ENCODE assay signal across 11 cellular contexts in genomic region chr6:31499648-31500047, GRCh38. TPM values are rescaled to one million over a fixed set of nuclear protein-coding genes. Genes with fewer than 3 reads are reported as not detected.
DNase-seq lines count a peak whose midpoint lies in the region; ATAC-seq and TF ChIP-seq lines count a peak whose summit lies in the region.
"Not testable (repeated sequence)": the region's sequence is repeated elsewhere in the genome, so short reads cannot be mapped to it uniquely, and the experiment has no call there.
"Had no signal": no experiment of that assay in that cellular context is flagged by ENCODE, and none has a peak within 500 bp of the region (broad histone marks: within the 10 kb centered on the region; RNA-seq: fewer than 3 reads in every experiment).

No MANE protein-coding gene starts in this region.

- not testable (repeated sequence) for H3K9me2 ChIP-seq in HCT116 (ENCODE audit: insufficient read depth); PC-3 (replicated peaks; ENCODE audit: low read length)

- H3K27ac Mint-ChIP-seq in CD8-positive, alpha-beta T cell: peak overlapping the region; percentile 71
- H3K27ac Mint-ChIP-seq in activated CD4-positive, alpha-beta T cell treated with anti-CD3 and anti-CD28 coated beads, Interleukin-2, amount 10 ng/mL, durations not matched to agents 7 days and 5 days; activated naive CD4-positive, alpha-beta T cell treated with anti-CD3 and anti-CD28 coated beads, Interleukin-2, amount 10 ng/mL, durations not matched to agents 7 days and 5 days: not testable (repeated sequence)
- H3K27ac Mint-ChIP-seq in naive thymus-derived CD4-positive, alpha-beta T cell: peak overlapping the region in 2 of 9 donors; percentile 55 to 89

- TF ChIP-seq RAD21 in HCT116 (IDR thresholded peaks at IDR 0.05; ENCODE audit: low read depth): not testable (repeated sequence)

- H3K27ac ChIP-seq in CD8-positive, alpha-beta T cell (ENCODE audit: low read depth, low read length); HCT116 (ENCODE audit: low read depth, low read length); PC-3 (ENCODE audit: low read length); naive thymus-derived CD4-positive, alpha-beta T cell (ENCODE audit: low read depth, low read length): not testable (repeated sequence)

- POLR2A ChIA-PET in CD8-positive, alpha-beta T cell (lab: Charles Lee): interaction anchor here (6.0 kb wide), 1 partner anchor 42 kb away, joined by 41 read pairs; the partner anchor contains the start of gene DDX39B
- POLR2A ChIA-PET in HCT116 (lab: Charles Lee): interaction anchor here (2.2 kb wide), 1 partner anchor 42 kb away, joined by 8 read pairs; the partner anchor contains the start of gene DDX39B
- POLR2A ChIA-PET in PC-3 (lab: Charles Lee; ENCODE audit: unreplicated experiment); activated CD4-positive, alpha-beta T cell treated with anti-CD3 and anti-CD28 coated beads, Interleukin-2, amount 10 ng/mL, durations not matched to agents 7 days and 5 days (lab: Charles Lee): not testable (repeated sequence)
- POLR2A ChIA-PET in naive thymus-derived CD4-positive, alpha-beta T cell (lab: Charles Lee): interaction anchor here (7.8 kb wide), 1 partner anchor 41 kb away, joined by 77 read pairs; the partner anchor contains the start of gene DDX39B

- not testable (repeated sequence) for TF ChIP-seq POLR2A in HCT116 (IDR thresholded peaks at IDR 0.05; ENCODE audit: borderline replicate concordance, extremely low read depth, insufficient read depth, insufficient read length)

- not testable (repeated sequence) for H3K36me3 ChIP-seq in CD8-positive, alpha-beta T cell (ENCODE audit: insufficient read depth, low read length); HCT116 (ENCODE audit: control insufficient read depth in 1 of 2, insufficient read depth in 2 of 2, low read length in 2 of 2); PC-3 (ENCODE audit: low read depth, low read length); naive thymus-derived CD4-positive, alpha-beta T cell (ENCODE audit: control insufficient read depth in 2 of 3, insufficient read depth in 3 of 3, low read length in 3 of 3)

- not testable (repeated sequence) for H3K9ac ChIP-seq in HCT116 (ENCODE audit: low read length); PC-3 (ENCODE audit: low read length)

- RAD21 ChIA-PET in HCT116 (lab: Charles Lee; ENCODE audit: low non-redundant PET in 1 of 2, low total read pairs in 2 of 2, uncharacterized antibody in 2 of 2, unreplicated experiment in 2 of 2): not testable (repeated sequence)

- DNase-seq in CD8-positive, alpha-beta T cell; HCT116 (ENCODE audit: low read depth, low spot score); PC-3; activated CD4-positive, alpha-beta T cell treated with anti-CD3 and anti-CD28 coated beads, Interleukin-2, amount 10 ng/mL, durations not matched to agents 7 days and 5 days; activated naive CD4-positive, alpha-beta T cell treated with anti-CD3 and anti-CD28 coated beads, Interleukin-2, amount 10 ng/mL, durations not matched to agents 7 days and 5 days; naive thymus-derived CD4-positive, alpha-beta T cell: not testable (repeated sequence)
- peak; percentile 38 for DNase-seq in fibroblast of villous mesenchyme (ENCODE audit: low read depth)

- TF ChIP-seq CTCF in CD8-positive, alpha-beta T cell (IDR thresholded peaks at IDR 0.05); HCT116 (IDR thresholded peaks at IDR 0.05 in 2 of 3, conservative IDR thresholded peaks at IDR 0.05 in 1 of 3; ENCODE audit: borderline replicate concordance in 1 of 3, insufficient read depth in 1 of 3, low read depth in 2 of 3, low read length in 2 of 3); PC-3 (conservative IDR thresholded peaks at IDR 0.05; ENCODE audit: low read depth, low read length); fibroblast of villous mesenchyme (IDR thresholded peaks at IDR 0.05; ENCODE audit: insufficient read depth, low read depth, low read length): not testable (repeated sequence)

- H3K36me3 Mint-ChIP-seq in CD8-positive, alpha-beta T cell: not testable (repeated sequence)
- H3K36me3 Mint-ChIP-seq in activated CD4-positive, alpha-beta T cell treated with anti-CD3 and anti-CD28 coated beads, Interleukin-2, amount 10 ng/mL, durations not matched to agents 7 days and 5 days (ENCODE audit: low read depth): peaks cover 27% of the 10 kb centered on the region
- peaks cover 38% of the 10 kb centered on the region for H3K36me3 Mint-ChIP-seq in activated naive CD4-positive, alpha-beta T cell treated with anti-CD3 and anti-CD28 coated beads, Interleukin-2, amount 10 ng/mL, durations not matched to agents 7 days and 5 days
- peaks cover 0 to 15% (median 0%) of the 10 kb centered on the region in 5 donors for H3K36me3 Mint-ChIP-seq in naive thymus-derived CD4-positive, alpha-beta T cell

- H3K27me3 ChIP-seq in CD8-positive, alpha-beta T cell (ENCODE audit: insufficient read depth, low read length); HCT116 (ENCODE audit: insufficient read depth, low read length); PC-3 (ENCODE audit: low read length); naive thymus-derived CD4-positive, alpha-beta T cell (ENCODE audit: control insufficient read depth in 2 of 2, insufficient read depth in 2 of 2, low read length in 2 of 2): not testable (repeated sequence)

- BruUV-seq in HCT116 (replicated peaks; lab: Mats Ljungman, UMichigan); PC-3 (replicated peaks; lab: Mats Ljungman, UMichigan): not testable (repeated sequence)

- ATAC-seq in CD8-positive, alpha-beta T cell; HCT116; PC-3; naive thymus-derived CD4-positive, alpha-beta T cell: not testable (repeated sequence)

- H3K4me3 Mint-ChIP-seq in CD8-positive, alpha-beta T cell: peak overlapping the region; percentile 95
- peak overlapping the region; percentile 82 for H3K4me3 Mint-ChIP-seq in activated CD4-positive, alpha-beta T cell treated with anti-CD3 and anti-CD28 coated beads, Interleukin-2, amount 10 ng/mL, durations not matched to agents 7 days and 5 days
- peak overlapping the region; percentile 81 for H3K4me3 Mint-ChIP-seq in activated naive CD4-positive, alpha-beta T cell treated with anti-CD3 and anti-CD28 coated beads, Interleukin-2, amount 10 ng/mL, durations not matched to agents 7 days and 5 days
- peak overlapping the region in 7 of 10 donors; percentile 25 to 95 (median 89) for H3K4me3 Mint-ChIP-seq in naive thymus-derived CD4-positive, alpha-beta T cell

- not testable (repeated sequence) for H4K20me1 ChIP-seq in HCT116 (ENCODE audit: insufficient read depth)
- peaks cover 24% of the 10 kb centered on the region; the same call in 1 of the 2 replicates for H4K20me1 ChIP-seq in PC-3 (ENCODE audit: low read length)

- H2AFZ ChIP-seq in HCT116 (ENCODE audit: low read depth, low read length, poor library complexity, severe bottlenecking); PC-3 (ENCODE audit: low read length): not testable (repeated sequence)

- H3K4me2 ChIP-seq in HCT116 (ENCODE audit: low read length) (peak overlapping the region; percentile 87), PC-3 (ENCODE audit: low read length) (peak overlapping the region; percentile 84)

- not testable (repeated sequence) for H3K9me3 Mint-ChIP-seq in CD8-positive, alpha-beta T cell; activated CD4-positive, alpha-beta T cell treated with anti-CD3 and anti-CD28 coated beads, Interleukin-2, amount 10 ng/mL, durations not matched to agents 7 days and 5 days; activated naive CD4-positive, alpha-beta T cell treated with anti-CD3 and anti-CD28 coated beads, Interleukin-2, amount 10 ng/mL, durations not matched to agents 7 days and 5 days; naive thymus-derived CD4-positive, alpha-beta T cell

- H3K4me1 ChIP-seq in CD8-positive, alpha-beta T cell (ENCODE audit: insufficient read depth, low read length): peaks cover 23% of the 10 kb centered on the region
- H3K4me1 ChIP-seq in HCT116 (ENCODE audit: control insufficient read depth in 1 of 2, insufficient read depth in 2 of 2, low read length in 2 of 2) (peaks cover 22 to 38% of the 10 kb centered on the region in 2 experiments), PC-3 (ENCODE audit: insufficient read depth, low read length) (peaks cover 28% of the 10 kb centered on the region)
- peaks cover 8 to 20% of the 10 kb centered on the region in 2 donors for H3K4me1 ChIP-seq in naive thymus-derived CD4-positive, alpha-beta T cell (ENCODE audit: control insufficient read depth in 2 of 2, insufficient read depth in 2 of 2, low read length in 2 of 2)

- peaks cover 45% of the 10 kb centered on the region for H3K79me2 ChIP-seq in HCT116 (ENCODE audit: insufficient read depth, low read length)
- peaks cover 84% of the 10 kb centered on the region for H3K79me2 ChIP-seq in PC-3 (ENCODE audit: low read length)

- intact Hi-C loops in CD8-positive, alpha-beta T cell (cut with DNase I, micrococcal nuclease): loop anchor here in 1 of 2 experiments (10.0 kb wide), 1 partner anchor 815 kb away; the partner anchor contains the start of gene PPP1R18
- intact Hi-C loops in HCT116 (cut with micrococcal nuclease); PC-3 (cut with micrococcal nuclease): not testable (repeated sequence)
- intact Hi-C loops in naive thymus-derived CD4-positive, alpha-beta T cell (cut with micrococcal nuclease): loop anchor here (10.0 kb wide), 3 partner anchors 335 to 695 kb away; partner anchors contain the start of genes GPSM3 (in 1 of the 2), NEU1 (in 1 of the 2) and PBX2 (in 1 of the 2)

- CTCF ChIA-PET in CD8-positive, alpha-beta T cell (lab: Charles Lee); HCT116 (lab: Charles Lee); PC-3 (lab: Charles Lee); activated CD4-positive, alpha-beta T cell treated with anti-CD3 and anti-CD28 coated beads, Interleukin-2, amount 10 ng/mL, durations not matched to agents 7 days and 5 days (lab: Charles Lee); activated naive CD4-positive, alpha-beta T cell treated with anti-CD3 and anti-CD28 coated beads, Interleukin-2, amount 10 ng/mL, durations not matched to agents 7 days and 5 days (lab: Charles Lee); naive thymus-derived CD4-positive, alpha-beta T cell (lab: Charles Lee): not testable (repeated sequence)

- H3K4me1 Mint-ChIP-seq in CD8-positive, alpha-beta T cell (ENCODE audit: low read depth): peaks cover 71% of the 10 kb centered on the region
- peaks cover 73% of the 10 kb centered on the region for H3K4me1 Mint-ChIP-seq in activated CD4-positive, alpha-beta T cell treated with anti-CD3 and anti-CD28 coated beads, Interleukin-2, amount 10 ng/mL, durations not matched to agents 7 days and 5 days
- H3K4me1 Mint-ChIP-seq in activated naive CD4-positive, alpha-beta T cell treated with anti-CD3 and anti-CD28 coated beads, Interleukin-2, amount 10 ng/mL, durations not matched to agents 7 days and 5 days: peaks cover 81% of the 10 kb centered on the region
- peaks cover 31 to 77% (median 69%) of the 10 kb centered on the region in 7 donors for H3K4me1 Mint-ChIP-seq in naive thymus-derived CD4-positive, alpha-beta T cell

- not testable (repeated sequence) for H3K27me3 Mint-ChIP-seq in CD8-positive, alpha-beta T cell (ENCODE audit: low read depth); activated CD4-positive, alpha-beta T cell treated with anti-CD3 and anti-CD28 coated beads, Interleukin-2, amount 10 ng/mL, durations not matched to agents 7 days and 5 days; activated naive CD4-positive, alpha-beta T cell treated with anti-CD3 and anti-CD28 coated beads, Interleukin-2, amount 10 ng/mL, durations not matched to agents 7 days and 5 days; naive thymus-derived CD4-positive, alpha-beta T cell

- not testable (repeated sequence) for H3K9me3 ChIP-seq in CD8-positive, alpha-beta T cell (ENCODE audit: low read length); HCT116 (ENCODE audit: control insufficient read depth in 1 of 2, insufficient read depth in 1 of 2, low read depth in 1 of 2, low read length in 2 of 2); PC-3 (ENCODE audit: low read length); naive thymus-derived CD4-positive, alpha-beta T cell (ENCODE audit: control insufficient read depth in 2 of 3, low read length in 3 of 3)

- not testable (repeated sequence) for H3F3A ChIP-seq in PC-3 (ENCODE audit: low read length, unreplicated experiment)

- not testable (repeated sequence) for H3K4me3 ChIP-seq in CD8-positive, alpha-beta T cell (ENCODE audit: low read depth, low read length); fibroblast of villous mesenchyme (ENCODE audit: low read depth, low read length); naive thymus-derived CD4-positive, alpha-beta T cell (ENCODE audit: low read length)
- H3K4me3 ChIP-seq in HCT116 (replicated peaks in 1 of 2; ENCODE audit: low read depth in 1 of 2, low read length in 2 of 2) (0 out of 4 replicates have a peak overlapping the region, but pooled peaks of 1 of the 2 experiments have one; percentile 70), PC-3 (ENCODE audit: low read length) (peak overlapping the region; percentile 70; the same call in 1 of the 2 replicates)

RNA-seq across cellular contexts. Expression of gene MICB, which starts 1.7 kb away (rescaled TPM):
- 10 to 100 TPM; 14.4 to 15.3 TPM for total RNA-seq in CD8-positive, alpha-beta T cell
- total RNA-seq in HCT116 (2021; ENCODE audit: unreplicated experiment): 21.7 TPM
- polyA plus RNA-seq in HCT116 (2012): 15.0 and 15.4 TPM in 2 replicates
- total RNA-seq in PC-3 (2014; rRNA removed): 25.6 and 32.9 TPM in 2 replicates
- 10 to 100 TPM; 54.2 to 55.7 TPM for total RNA-seq in activated CD4-positive, alpha-beta T cell treated with anti-CD3 and anti-CD28 coated beads, Interleukin-2, amount 10 ng/mL, durations not matched to agents 7 days and 5 days
- total RNA-seq in fibroblast of villous mesenchyme: 15.5 and 30.7 TPM in 2 replicates
- 10 to 100 TPM; 11.7 to 49.5 (median 13.3) TPM for total RNA-seq in naive thymus-derived CD4-positive, alpha-beta T cell
- 1 to 10 TPM; 3.4 to 4.7 TPM for polyA plus RNA-seq in naive thymus-derived CD4-positive, alpha-beta T cell

RNA-seq across cellular contexts. Expression of gene MCCD1, which starts 29.1 kb away (rescaled TPM):
- total RNA-seq in CD8-positive, alpha-beta T cell: not detected
- total RNA-seq in HCT116 (2021; ENCODE audit: unreplicated experiment) (not detected), PC-3 (2014; rRNA removed) (not detected in 2 replicates), fibroblast of villous mesenchyme (not detected in 2 replicates)
- 0.06 TPM in 1 of 2 replicates, not detected in the other for polyA plus RNA-seq in HCT116 (2012)
- total RNA-seq in activated CD4-positive, alpha-beta T cell treated with anti-CD3 and anti-CD28 coated beads, Interleukin-2, amount 10 ng/mL, durations not matched to agents 7 days and 5 days: not detected
- total RNA-seq in naive thymus-derived CD4-positive, alpha-beta T cell: not detected
- not detected for polyA plus RNA-seq in naive thymus-derived CD4-positive, alpha-beta T cell
- total RNA-seq: A673, H4, Peyer's patch, Right ventricle myocardium superior had no signal

RNA-seq across cellular contexts. Expression of gene DDX39B, which starts 42.2 kb away (rescaled TPM):
- 100 to 1,000 TPM; 483 to 518 TPM for total RNA-seq in CD8-positive, alpha-beta T cell
- total RNA-seq in HCT116 (2021; ENCODE audit: unreplicated experiment) (545 TPM), PC-3 (2014; rRNA removed) (410 and 465 TPM in 2 replicates), fibroblast of villous mesenchyme (407 and 463 TPM in 2 replicates)
- 505 and 511 TPM in 2 replicates for polyA plus RNA-seq in HCT116 (2012)
- 100 to 1,000 TPM; 420 to 442 TPM for total RNA-seq in activated CD4-positive, alpha-beta T cell treated with anti-CD3 and anti-CD28 coated beads, Interleukin-2, amount 10 ng/mL, durations not matched to agents 7 days and 5 days
- 100 to 1,000 TPM; 443 to 761 (median 546) TPM for total RNA-seq in naive thymus-derived CD4-positive, alpha-beta T cell
- polyA plus RNA-seq in naive thymus-derived CD4-positive, alpha-beta T cell: 100 to 1,000 TPM; 106 to 125 TPM

RNA-seq across cellular contexts. Expression of gene ATP6V1G2, which starts 46.8 kb away (rescaled TPM):
- 1 to 10 TPM; 1.3 to 3.0 TPM for total RNA-seq in CD8-positive, alpha-beta T cell
- total RNA-seq in HCT116 (2021; ENCODE audit: unreplicated experiment) (1.8 TPM), PC-3 (2014; rRNA removed) (1.1 and 1.2 TPM in 2 replicates), fibroblast of villous mesenchyme (1.3 and 3.0 TPM in 2 replicates)
- 1.5 and 1.7 TPM in 2 replicates for polyA plus RNA-seq in HCT116 (2012)
- 1 to 10 TPM; 3.6 to 3.7 TPM for total RNA-seq in activated CD4-positive, alpha-beta T cell treated with anti-CD3 and anti-CD28 coated beads, Interleukin-2, amount 10 ng/mL, durations not matched to agents 7 days and 5 days
- total RNA-seq in naive thymus-derived CD4-positive, alpha-beta T cell: 1 to 10 TPM; 2.7 to 7.5 (median 4.8) TPM
- 1 to 10 TPM in 1 of 2 donors, under 1 TPM in 1; 0.38 to 1.9 TPM for polyA plus RNA-seq in naive thymus-derived CD4-positive, alpha-beta T cell
- total RNA-seq: Peyer's patch had no signal

RNA-seq across cellular contexts. Expression of gene NFKBIL1, which starts 47.8 kb away (rescaled TPM):
- total RNA-seq in CD8-positive, alpha-beta T cell: 1 to 10 TPM; 6.1 to 7.0 TPM
- total RNA-seq in HCT116 (2021; ENCODE audit: unreplicated experiment) (26.6 TPM), PC-3 (2014; rRNA removed) (38.2 and 46.9 TPM in 2 replicates), fibroblast of villous mesenchyme (12.5 and 20.3 TPM in 2 replicates)
- 25.2 and 30.4 TPM in 2 replicates for polyA plus RNA-seq in HCT116 (2012)
- total RNA-seq in activated CD4-positive, alpha-beta T cell treated with anti-CD3 and anti-CD28 coated beads, Interleukin-2, amount 10 ng/mL, durations not matched to agents 7 days and 5 days: 10 to 100 TPM; 15.8 to 16.0 TPM
- 10 to 100 TPM in 4 of 5 experiments, 1 to 10 TPM in 1; 8.7 to 17.2 (median 11.6) TPM for total RNA-seq in naive thymus-derived CD4-positive, alpha-beta T cell
- 10 to 100 TPM in 1 of 2 donors, 1 to 10 TPM in 1; 9.4 to 13.8 TPM for polyA plus RNA-seq in naive thymus-derived CD4-positive, alpha-beta T cell
